In genomic region chr5:172452398-172453205, GRCh38 we compare ENCODE assay signal across 8 cellular contexts. TPM values are rescaled to one million over a fixed set of nuclear protein-coding genes. Genes with fewer than 3 reads are reported as not detected.
DNase-seq lines count a peak whose midpoint lies in the region; ATAC-seq and TF ChIP-seq lines count a peak whose summit lies in the region.

No MANE protein-coding gene starts in this region.

- POLR2A ChIA-PET in HEK293T (lab: Yijun Ruan, JAX): interaction anchor here (1.4 kb wide), 2 partner anchors 13 to 50 kb away, joined by 3 to 4 read pairs; no protein-coding TSS in a partner anchor

- no peak overlapping the region for H3K27ac Mint-ChIP-seq in effector memory CD8-positive, alpha-beta T cell

- peaks cover 11 to 12% of the 10 kb centered on the region in 2 donors for H3K4me1 Mint-ChIP-seq in effector memory CD8-positive, alpha-beta T cell (ENCODE audit: low read depth in 2 of 2)

- peaks cover 3% of the 10 kb centered on the region for H3K36me3 Mint-ChIP-seq in effector memory CD8-positive, alpha-beta T cell (ENCODE audit: insufficient read depth)

- DNase-seq in NT2/D1 (ENCODE audit: low read depth, low spot score) (no peak), mesenteric fat pad (ENCODE audit: low spot score) (peak; percentile 81), activated gamma-delta T cell treated with Interleukin-2 at 50 U/mL for 16 hours (no peak), HEK293T (ENCODE audit: extremely low spot score) (no peak)
- DNase-seq in effector memory CD8-positive, alpha-beta T cell: no peak

- ATAC-seq in effector memory CD8-positive, alpha-beta T cell (replicated peaks): no peak
- ATAC-seq in HG03442 (IDR thresholded peaks at IDR 0.05; ENCODE audit: unreplicated experiment) (no peak), GM21381 (IDR thresholded peaks at IDR 0.05; ENCODE audit: unreplicated experiment) (no peak)

- H3K4me3 ChIP-seq in NT2/D1 (ENCODE audit: insufficient read length, low read depth): peak overlapping the region; percentile 70

- peaks cover 13% of the 10 kb centered on the region for H3K36me3 ChIP-seq in NT2/D1 (ENCODE audit: insufficient read depth, insufficient read length, low read length)

- TF ChIP-seq CTCF in C4-2B (conservative IDR thresholded peaks at IDR 0.05): 0 out of 2 replicates have a peak, but pooled peaks have one; percentile 2

- no peaks in the 10 kb centered on the region for H3K9me3 Mint-ChIP-seq in effector memory CD8-positive, alpha-beta T cell

- H3K9ac ChIP-seq in NT2/D1 (ENCODE audit: insufficient read length, low read depth): peak overlapping the region; percentile 87

- H3K4me1 ChIP-seq in NT2/D1 (ENCODE audit: insufficient read depth, insufficient read length): peaks cover 16% of the 10 kb centered on the region

- CTCF ChIA-PET in HEK293T (lab: Yijun Ruan, JAX): interaction anchor here (0.6 to 4.1 kb wide), 9 partner anchors 15 to 503 kb away, joined by 3 to 31 read pairs (median 4); no protein-coding TSS in a partner anchor

- no peak overlapping the region for H3K27ac ChIP-seq in C4-2B

- peaks cover 60 to 74% of the 10 kb centered on the region in 2 donors for H3K27me3 Mint-ChIP-seq in effector memory CD8-positive, alpha-beta T cell

- H3K27me3 ChIP-seq in NT2/D1 (ENCODE audit: insufficient read depth, insufficient read length): no peaks in the 10 kb centered on the region

- no peaks in the 10 kb centered on the region for H3K9me3 ChIP-seq in NT2/D1 (ENCODE audit: insufficient read depth, low read length)

- H3K4me3 Mint-ChIP-seq in effector memory CD8-positive, alpha-beta T cell: peak overlapping the region; percentile 70 to 79

TF ChIP-seq in HEK293T, 16 proteins besides CTCF, POLR2A, EP300 and RAD21:
- TF ChIP-seq BHLHE40 (IDR thresholded peaks at IDR 0.05; ENCODE audit: borderline replicate concordance) (no peak), HDGF (IDR thresholded peaks at IDR 0.05; ENCODE audit: borderline replicate concordance) (no peak), ARNT (IDR thresholded peaks at IDR 0.05) (no peak), CTBP1 (IDR thresholded peaks at IDR 0.05; ENCODE audit: borderline replicate concordance) (no peak), SUZ12 (IDR thresholded peaks at IDR 0.05) (no peak), ELF4 (IDR thresholded peaks at IDR 0.05) (no peak), NFRKB (IDR thresholded peaks at IDR 0.05) (no peak), PKNOX1 (IDR thresholded peaks at IDR 0.05) (no peak), LEF1 (IDR thresholded peaks at IDR 0.05; ENCODE audit: borderline replicate concordance) (no peak), FOXA1 (IDR thresholded peaks at IDR 0.05) (no peak), TARDBP (IDR thresholded peaks at IDR 0.05) (no peak), SP1 (IDR thresholded peaks at IDR 0.05) (no peak), ZNF384 (IDR thresholded peaks at IDR 0.05) (no peak), L3MBTL2 (conservative IDR thresholded peaks at IDR 0.05) (no peak), FOXM1 (IDR thresholded peaks at IDR 0.05; ENCODE audit: borderline replicate concordance) (no peak), FOXK2 (IDR thresholded peaks at IDR 0.05) (no peak)

RNA-seq across cellular contexts. Expression of gene SH3PXD2B, which starts 1.7 kb away (rescaled TPM):
- total RNA-seq in mesenteric fat pad: 56.6 TPM
